In genomic region chr2:40488927-40489677, GRCh38 we compare ENCODE assay signal across 8 cellular contexts. TPM values are rescaled to one million over a fixed set of nuclear protein-coding genes. Genes with fewer than 3 reads are reported as not detected.
DNase-seq lines count a peak whose midpoint lies in the region; ATAC-seq, FAIRE-seq and TF ChIP-seq lines count a peak whose summit lies in the region.

No MANE protein-coding gene starts in this region.

- H3K36me3 Mint-ChIP-seq in activated naive CD4-positive, alpha-beta T cell treated with anti-CD3 and anti-CD28 coated beads for 36 hours (ENCODE audit: low read depth) = no peaks in the 10 kb centered on the region
- H3K36me3 Mint-ChIP-seq in activated T-helper 2 cell treated with anti-CD3 and anti-CD28 coated beads, Interferon-gamma antibody, Interleukin-2, Interleukin-4, amounts not matched to agents 10 μg/mL and 5 μg/mL and 100 μg/mL, durations not matched to agents 14 hours and 24 hours and 36 hours (ENCODE audit: low read depth) = no peaks in the 10 kb centered on the region

- peak overlapping the region; percentile 89 for H2AFZ ChIP-seq in HepG2 (ENCODE audit: low read length)

- no TSS peak for BruUV-seq in HepG2 (replicated peaks; lab: Mats Ljungman, UMichigan)

- H3K9me3 ChIP-seq in HepG2 (ENCODE audit: low read length) = no peaks in the 10 kb centered on the region
- no peaks in the 10 kb centered on the region for H3K9me3 ChIP-seq in uterus

- no peak overlapping the region for H3K27ac Mint-ChIP-seq in activated naive CD4-positive, alpha-beta T cell treated with anti-CD3 and anti-CD28 coated beads for 36 hours
- H3K27ac Mint-ChIP-seq in activated T-helper 2 cell treated with anti-CD3 and anti-CD28 coated beads, Interferon-gamma antibody, Interleukin-2, Interleukin-4, amounts not matched to agents 10 μg/mL and 5 μg/mL and 100 μg/mL, durations not matched to agents 14 hours and 24 hours and 36 hours = no peak overlapping the region

- H3K4me2 ChIP-seq in HepG2 (ENCODE audit: low read depth, low read length) = peak overlapping the region; percentile 66

- POLR2A ChIA-PET in HepG2 (lab: Yijun Ruan, JAX) = no interaction called here
- POLR2A ChIA-PET in RWPE1 (lab: Yijun Ruan, JAX; ENCODE audit: low non-redundant PET) = no interaction called here

- TF ChIP-seq RAD21 in HepG2 (CRISPR knock-in tag; IDR thresholded peaks at IDR 0.05) = no peak

- peak; percentile 88 for ATAC-seq in HepG2
- ATAC-seq in HG03354 (IDR thresholded peaks at IDR 0.05; ENCODE audit: poor library complexity, severe bottlenecking, unreplicated experiment) = no peak

- no peak for DNase-seq in activated naive CD4-positive, alpha-beta T cell treated with anti-CD3 and anti-CD28 coated beads for 36 hours
- no peak for DNase-seq in activated naive CD4-positive, alpha-beta T cell treated with anti-CD3 and anti-CD28 coated beads, Interleukin-2, amount 50 U/mL, for 16 hours
- no peak for DNase-seq in activated T-helper 2 cell treated with anti-CD3 and anti-CD28 coated beads, Interferon-gamma antibody, Interleukin-2, Interleukin-4, amounts not matched to agents 10 μg/mL and 5 μg/mL and 100 μg/mL, durations not matched to agents 14 hours and 24 hours and 36 hours (ENCODE audit: low spot score)
- DNase-seq in HepG2 (ENCODE audit: low spot score) (no peak), uterus (peak in 1 of 2 donors; percentile 49), H7 (no peak), RWPE1 (ENCODE audit: low spot score) (no peak)

- H3K9me3 Mint-ChIP-seq in activated naive CD4-positive, alpha-beta T cell treated with anti-CD3 and anti-CD28 coated beads for 36 hours = no peaks in the 10 kb centered on the region
- peaks cover 4% of the 10 kb centered on the region for H3K9me3 Mint-ChIP-seq in activated T-helper 2 cell treated with anti-CD3 and anti-CD28 coated beads, Interferon-gamma antibody, Interleukin-2, Interleukin-4, amounts not matched to agents 10 μg/mL and 5 μg/mL and 100 μg/mL, durations not matched to agents 14 hours and 24 hours and 36 hours

- peaks cover 13% of the 10 kb centered on the region for H3K4me1 Mint-ChIP-seq in activated naive CD4-positive, alpha-beta T cell treated with anti-CD3 and anti-CD28 coated beads for 36 hours (ENCODE audit: low read depth)
- H3K4me1 Mint-ChIP-seq in activated T-helper 2 cell treated with anti-CD3 and anti-CD28 coated beads, Interferon-gamma antibody, Interleukin-2, Interleukin-4, amounts not matched to agents 10 μg/mL and 5 μg/mL and 100 μg/mL, durations not matched to agents 14 hours and 24 hours and 36 hours (ENCODE audit: low read depth) = peaks cover 10% of the 10 kb centered on the region

- H3K36me3 ChIP-seq in HepG2 (replicated peaks in 1 of 2; ENCODE audit: control insufficient read depth in 1 of 2, insufficient read depth in 2 of 2, low read length in 2 of 2) (no peaks in the 10 kb centered on the region), uterus (no peaks in the 10 kb centered on the region), H7 (replicated peaks; ENCODE audit: control insufficient read depth, insufficient read depth, low read length) (no peaks in the 10 kb centered on the region)

- WGBS in HepG2 (ENCODE audit: low lambda C conversion rate) = 10% methylated on average over 11 of the region's 11 CpGs

- peak overlapping the region; percentile 8 for H3K4me3 Mint-ChIP-seq in activated naive CD4-positive, alpha-beta T cell treated with anti-CD3 and anti-CD28 coated beads for 36 hours
- H3K4me3 Mint-ChIP-seq in activated T-helper 2 cell treated with anti-CD3 and anti-CD28 coated beads, Interferon-gamma antibody, Interleukin-2, Interleukin-4, amounts not matched to agents 10 μg/mL and 5 μg/mL and 100 μg/mL, durations not matched to agents 14 hours and 24 hours and 36 hours (ENCODE audit: low read depth) = peak overlapping the region; percentile 45

- no peak overlapping the region for H3K27ac ChIP-seq in HepG2 (ENCODE audit: extremely low read length, insufficient read depth, low read length)
- peak overlapping the region; percentile 74 to 79 for H3K27ac ChIP-seq in uterus
- H3K27ac ChIP-seq in RWPE1 = no peak overlapping the region

- no peaks in the 10 kb centered on the region for H4K20me1 ChIP-seq in HepG2 (ENCODE audit: insufficient read depth, low read length)

- FAIRE-seq in HepG2 (lab: Jason Lieb, UNC) = no peak

- H3K9ac ChIP-seq in HepG2 (ENCODE audit: insufficient read depth, low read depth, low read length) = peak overlapping the region; percentile 26; the same call in 1 of the 2 replicates

- intact Hi-C loops in activated naive CD4-positive, alpha-beta T cell treated with anti-CD3 and anti-CD28 coated beads for 36 hours (cut with micrococcal nuclease) = loop anchor here (2.0 kb wide), 1 partner anchor 66 kb away; no protein-coding TSS in a partner anchor
- intact Hi-C loops in activated T-helper 2 cell treated with anti-CD3 and anti-CD28 coated beads, Interferon-gamma antibody, Interleukin-2, Interleukin-4, amounts not matched to agents 10 μg/mL and 5 μg/mL and 100 μg/mL, durations not matched to agents 14 hours and 24 hours and 36 hours (cut with micrococcal nuclease) = no loop called here
- intact Hi-C loops in HepG2 (cut with micrococcal nuclease; ENCODE audit: unreplicated experiment) = loop anchor here (2.0 to 5.0 kb wide), 2 partner anchors 1210 to 1598 kb away; no protein-coding TSS in a partner anchor
- intact Hi-C loops in uterus (cut with DNase I; ENCODE audit: low total_unique reads) = no loop called here

- TF ChIP-seq CTCF in HepG2 (CRISPR knock-in tag; IDR thresholded peaks at IDR 0.05) (no peak), uterus (IDR thresholded peaks at IDR 0.05) (no peak), RWPE1 (conservative IDR thresholded peaks at IDR 0.05; ENCODE audit: low read depth) (no peak)

- TF ChIP-seq POLR2A in HepG2 (IDR thresholded peaks at IDR 0.05; ENCODE audit: insufficient read depth in 1 of 2, low read depth in 2 of 2, low read length in 2 of 2) = no peak
- TF ChIP-seq POLR2A in uterus (IDR thresholded peaks at IDR 0.05) = no peak

- TF ChIP-seq EP300 in HepG2 (IDR thresholded peaks at IDR 0.05; ENCODE audit: low read depth in 2 of 2, low read length in 2 of 2) = no peak
- no peak for TF ChIP-seq EP300 in HepG2 (CRISPR knock-in tag; IDR thresholded peaks at IDR 0.05; ENCODE audit: borderline replicate concordance)

- no peaks in the 10 kb centered on the region for H3K27me3 Mint-ChIP-seq in activated naive CD4-positive, alpha-beta T cell treated with anti-CD3 and anti-CD28 coated beads for 36 hours (ENCODE audit: low read depth)
- H3K27me3 Mint-ChIP-seq in activated T-helper 2 cell treated with anti-CD3 and anti-CD28 coated beads, Interferon-gamma antibody, Interleukin-2, Interleukin-4, amounts not matched to agents 10 μg/mL and 5 μg/mL and 100 μg/mL, durations not matched to agents 14 hours and 24 hours and 36 hours (ENCODE audit: low read depth) = no peaks in the 10 kb centered on the region

- CTCF ChIA-PET in activated naive CD4-positive, alpha-beta T cell treated with anti-CD3 and anti-CD28 coated beads for 36 hours (lab: Charles Lee) = interaction anchor here (0.7 kb wide), 2 partner anchors 202 to 536 kb away, joined by 3 to 4 read pairs; no protein-coding TSS in a partner anchor
- CTCF ChIA-PET in HepG2 (lab: Yijun Ruan, JAX; ENCODE audit: low intra/inter-chr PET ratio, low total read pairs) = no interaction called here
- CTCF ChIA-PET in RWPE1 (lab: Yijun Ruan, JAX) = no interaction called here

- H3K4me3 ChIP-seq in HepG2 (replicated peaks in 1 of 3; ENCODE audit: insufficient read depth in 1 of 3, low read depth in 2 of 3, low read length in 3 of 3) (peak overlapping the region; percentile 51 to 53 (median 51)), uterus (peak overlapping the region; percentile 33 to 35), H7 (ENCODE audit: insufficient read depth, low read depth, low read length) (no peak overlapping the region)

- in situ Hi-C loops in HepG2 (cut with HindIII; ENCODE audit: extremely low pct_ligation_motif_present, low pct_unique_long_range_greater_than_20kb) = no loop called here

- no peaks in the 10 kb centered on the region for H3K27me3 ChIP-seq in HepG2 (ENCODE audit: control insufficient read depth in 1 of 2, insufficient read depth in 2 of 2, low read length in 2 of 2)
- H3K27me3 ChIP-seq in uterus = no peaks in the 10 kb centered on the region
- no peaks in the 10 kb centered on the region for H3K27me3 ChIP-seq in H7 (ENCODE audit: control insufficient read depth, insufficient read depth, low read length)

- peaks cover 9% of the 10 kb centered on the region; the same call in 1 of the 2 replicates for H3K4me1 ChIP-seq in HepG2 (ENCODE audit: insufficient read depth, low read length)
- no peaks in the 10 kb centered on the region for H3K4me1 ChIP-seq in uterus

- no peaks in the 10 kb centered on the region for H3K79me2 ChIP-seq in HepG2 (ENCODE audit: insufficient read depth, low read length)

RNA-seq across cellular contexts. Expression of gene SLC8A1, which starts 37.2 kb away (rescaled TPM):
- under 1 TPM; 0.60 to 0.99 TPM for total RNA-seq in activated naive CD4-positive, alpha-beta T cell treated with anti-CD3 and anti-CD28 coated beads for 36 hours
- total RNA-seq in activated T-helper 2 cell treated with anti-CD3 and anti-CD28 coated beads, Interferon-gamma antibody, Interleukin-2, Interleukin-4, amounts not matched to agents 10 μg/mL and 5 μg/mL and 100 μg/mL, durations not matched to agents 14 hours and 24 hours and 36 hours = 5.5 and 5.7 TPM in 2 replicates
- total RNA-seq in HepG2 (2016; rRNA removed; fragmentation: Illumina TruSeq; extraction: Trizol) (not detected in 2 replicates), uterus (100 to 1,000 TPM in 3 of 4 donors, 10 to 100 TPM in 1; 61.2 to 257 (median 140) TPM)
- total RNA-seq in HepG2 (2016; cell fraction: cytosol; rRNA removed; fragmentation: Illumina TruSeq; extraction: Trizol; ENCODE audit: low read depth) = not detected in 2 replicates
- total RNA-seq in HepG2 (2016; cell fraction: insoluble cytoplasmic fraction; rRNA removed; fragmentation: Illumina TruSeq; extraction: Trizol) = not detected in 2 replicates
- not detected in 2 replicates for total RNA-seq in HepG2 (2016; cell fraction: membrane; rRNA removed; fragmentation: Illumina TruSeq; extraction: Trizol)
- total RNA-seq in HepG2 (2016; cell fraction: nucleus; rRNA removed; fragmentation: Illumina TruSeq; extraction: Trizol) = not detected in 2 replicates
- not detected in 2 replicates for polyA plus RNA-seq in HepG2 (2011; rRNA removed)
- polyA plus RNA-seq in HepG2 (2011; cell fraction: cytosol; rRNA removed) = not detected in 2 replicates
- not detected in 2 replicates for polyA plus RNA-seq in HepG2 (2011; cell fraction: nucleus; rRNA removed)
- not detected in 2 replicates for polyA plus RNA-seq in HepG2 (2012)
- polyA plus RNA-seq in HepG2 (2016; cell fraction: cytosol; fragmentation: Illumina TruSeq; extraction: Trizol; ENCODE audit: low read depth) = not detected in 2 replicates
- polyA plus RNA-seq in HepG2 (2016; cell fraction: insoluble cytoplasmic fraction; fragmentation: Illumina TruSeq; extraction: Trizol; ENCODE audit: low read depth) = not detected in 2 replicates
- polyA plus RNA-seq in HepG2 (2016; cell fraction: membrane; fragmentation: Illumina TruSeq; extraction: Trizol; ENCODE audit: low read depth) = not detected in 2 replicates
- polyA plus RNA-seq in HepG2 (2016; cell fraction: nucleus; fragmentation: Illumina TruSeq; extraction: Trizol; ENCODE audit: insufficient read depth, low read depth) = not detected in 2 replicates
- under 0.01 TPM in 2 replicates for polyA minus RNA-seq in HepG2 (2011; rRNA and poly(A)+ RNA removed; ENCODE audit: low replicate concordance)
- polyA minus RNA-seq in HepG2 (2011; cell fraction: cytosol; rRNA and poly(A)+ RNA removed) = not detected in 2 replicates
- not detected in 2 replicates for polyA minus RNA-seq in HepG2 (2011; cell fraction: nucleus; rRNA and poly(A)+ RNA removed)
- 0.63 and 1.7 TPM in 2 replicates for total RNA-seq in H7 (2014; rRNA removed; shearing (Covaris generic))

Comparison
In these comparisons a context has a peak if more than half of its experiments do, and no peak if none do; other contexts are left out.
1. H3K27ac ChIP-seq: peak in uterus (2 of 2); none in HepG2 (single experiment) and RWPE1 (single experiment).
2. intact Hi-C loops: an anchor here in activated naive CD4-positive, alpha-beta T cell treated with anti-CD3 and anti-CD28 coated beads for 36 hours (2.0 kb wide) and HepG2 (2.0 to 5.0 kb wide); none called in activated T-helper 2 cell treated with anti-CD3 and anti-CD28 coated beads, Interferon-gamma antibody, Interleukin-2, Interleukin-4, amounts not matched to agents 10 μg/mL and 5 μg/mL and 100 μg/mL, durations not matched to agents 14 hours and 24 hours and 36 hours and uterus.